10 cellular contexts compared by ENCODE assay signal in the genomic region with DNA sequence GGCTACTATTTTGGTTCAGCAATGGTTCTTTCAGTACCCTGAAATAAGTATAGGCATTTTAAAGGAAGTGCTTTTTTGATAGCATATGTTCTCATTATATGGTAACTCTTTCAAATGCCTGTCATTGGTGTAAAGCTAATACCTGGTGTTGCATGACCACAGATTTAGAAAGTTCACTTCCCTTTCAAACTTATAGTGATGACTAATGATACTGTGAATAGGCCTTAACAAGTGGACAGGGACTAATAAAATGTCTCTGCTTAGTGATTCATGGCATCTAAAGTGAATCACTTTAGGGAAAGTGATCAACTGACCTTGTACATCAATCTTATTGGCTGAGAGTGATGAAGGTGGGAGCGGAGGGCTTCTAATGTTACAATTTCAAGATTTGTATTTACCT.
DNase-seq lines count a peak whose midpoint lies in the region; ATAC-seq lines count a peak whose summit lies in the region.
"Had no signal": no experiment of that assay in that cellular context is flagged by ENCODE, and none has a peak within 500 bp of the region (broad histone marks: within the 10 kb centered on the region; RNA-seq: fewer than 3 reads in every experiment).

No MANE protein-coding gene starts in this region.

- peak; percentile 98 for ATAC-seq in GM18858 (IDR thresholded peaks at IDR 0.05; ENCODE audit: unreplicated experiment)
- ATAC-seq in HG03558 (IDR thresholded peaks at IDR 0.05; ENCODE audit: extremely low read depth, unreplicated experiment) = peak; percentile 91
- ATAC-seq: left cardiac atrium had no signal

- DNase-seq in HCEC 1CT (peak; percentile 54), kidney tubule cell (ENCODE audit: low spot score) (peak; percentile 89), HUDEP-2 (lab: John Stamatoyannopoulos, UW; ENCODE audit: unreplicated experiment in 76 of 76) (no peak), GM19240 (ENCODE audit: insufficient read length, low spot score) (no peak), medulla oblongata (ENCODE audit: extremely low spot score) (no peak)
- no peak for DNase-seq in stimulated activated naive CD4-positive, alpha-beta T cell (lab: John Stamatoyannopoulos, UW)
- DNase-seq: left cardiac atrium, NCI-H2029 had no signal

Comparison
In these comparisons a context has a peak if more than half of its experiments do, and no peak if none do; other contexts are left out.
1. DNase-seq: peak in HCEC 1CT (single experiment) and kidney tubule cell (single experiment); none in stimulated activated naive CD4-positive, alpha-beta T cell (0 of 6), HUDEP-2 (0 of 76), GM19240 (single experiment) and medulla oblongata (single experiment).